ENCODE assay signal across 17 cellular contexts in the genomic region with DNA sequence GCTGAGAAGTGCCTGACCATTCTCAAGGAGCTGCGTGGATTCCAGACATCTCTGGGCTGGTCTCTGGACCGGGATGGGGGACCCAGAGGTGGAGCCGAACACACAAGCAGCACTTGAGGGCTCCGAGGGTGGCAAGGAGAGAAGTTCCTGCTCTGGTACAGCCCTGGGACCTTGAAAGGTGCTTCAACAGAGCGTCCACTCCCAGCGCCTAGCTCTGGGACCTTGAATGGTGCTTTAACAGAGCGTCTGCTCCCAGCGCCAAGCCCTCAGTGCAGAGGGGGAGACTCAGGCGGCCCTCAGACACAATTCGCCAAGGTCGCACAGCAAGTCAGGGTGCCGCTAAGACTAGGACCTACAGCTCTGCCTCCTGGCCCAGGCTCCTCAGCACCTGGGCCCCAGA. TPM values are rescaled to one million over a fixed set of nuclear protein-coding genes. Genes with fewer than 3 reads are reported as not detected.
DNase-seq lines count a peak whose midpoint lies in the region; TF ChIP-seq lines count a peak whose summit lies in the region.
"Had no signal": no experiment of that assay in that cellular context is flagged by ENCODE, and none has a peak within 500 bp of the region (broad histone marks: within the 10 kb centered on the region; RNA-seq: fewer than 3 reads in every experiment).

No MANE protein-coding gene starts in this region.

- no peaks in the 10 kb centered on the region for H3K27me3 ChIP-seq in vagina
- H3K27me3 ChIP-seq in CD4-positive, alpha-beta memory T cell (ENCODE audit: insufficient read depth, low read length), result no peaks in the 10 kb centered on the region

- POLR2A ChIA-PET in CD4-positive, alpha-beta memory T cell (lab: Charles Lee; ENCODE audit: partially characterized antibody), result interaction anchor here (0.9 to 1.7 kb wide), 3 partner anchors 69 to 268 kb away, joined by 3 to 8 read pairs (median 3); partner anchors contain the start of genes ACTN3 and DPP3

- CTCF ChIA-PET in activated naive CD4-positive, alpha-beta T cell treated with anti-CD3 and anti-CD28 coated beads, Interleukin-2, amount 10 ng/mL, durations not matched to agents 7 days and 5 days (lab: Charles Lee), result interaction anchor here (1.2 to 2.4 kb wide), 5 partner anchors 19 to 268 kb away, joined by 3 to 24 read pairs (median 16); partner anchors contain the start of genes MRPL11 and RBM4B
- CTCF ChIA-PET in CD4-positive, alpha-beta memory T cell (lab: Charles Lee; ENCODE audit: partially characterized antibody), result interaction anchor here (3.2 to 4.4 kb wide), 3 partner anchors 20 to 268 kb away, joined by 18 to 52 read pairs (median 26); partner anchors contain the start of genes DPP3 and RBM4B

- H3K27ac ChIP-seq in vagina, result peak overlapping the region; percentile 70
- no peak overlapping the region for H3K27ac ChIP-seq in CD4-positive, alpha-beta memory T cell (ENCODE audit: low read depth, low read length)
- H3K27ac ChIP-seq: A549, C4-2B had no signal

- peaks cover 4% of the 10 kb centered on the region for H3K4me1 Mint-ChIP-seq in activated naive CD4-positive, alpha-beta T cell treated with anti-CD3 and anti-CD28 coated beads, Interleukin-2, amount 10 ng/mL, durations not matched to agents 7 days and 5 days
- H3K4me1 Mint-ChIP-seq in brain (peaks cover 46% of the 10 kb centered on the region), nephron progenitor cell (peaks cover 8% of the 10 kb centered on the region)
- peaks cover 3 to 5% (median 4%) of the 10 kb centered on the region in 4 donors for H3K4me1 Mint-ChIP-seq in CD4-positive, alpha-beta memory T cell

- H3K9me3 ChIP-seq in vagina, result no peaks in the 10 kb centered on the region
- H3K9me3 ChIP-seq in CD4-positive, alpha-beta memory T cell (ENCODE audit: control insufficient read depth in 1 of 2, low read length in 2 of 2), result no peaks in the 10 kb centered on the region
- H3K9me3 ChIP-seq: A549, Caco-2 had no signal

- H3K4me3 Mint-ChIP-seq in activated naive CD4-positive, alpha-beta T cell treated with anti-CD3 and anti-CD28 coated beads, Interleukin-2, amount 10 ng/mL, durations not matched to agents 7 days and 5 days, result peak overlapping the region; percentile 44
- H3K4me3 Mint-ChIP-seq in brain (peak overlapping the region in 4 of 5 experiments; percentile 39 to 68 (median 50)), nephron progenitor cell (peak overlapping the region; percentile 23)
- peak overlapping the region in 2 of 8 donors; percentile 24 to 42 for H3K4me3 Mint-ChIP-seq in CD4-positive, alpha-beta memory T cell

- no peak overlapping the region for H3K27ac Mint-ChIP-seq in activated naive CD4-positive, alpha-beta T cell treated with anti-CD3 and anti-CD28 coated beads, Interleukin-2, amount 10 ng/mL, durations not matched to agents 7 days and 5 days
- peak overlapping the region in 2 of 5 experiments; percentile 41 to 68 for H3K27ac Mint-ChIP-seq in brain
- H3K27ac Mint-ChIP-seq in nephron progenitor cell, result no peak overlapping the region
- no peak overlapping the region for H3K27ac Mint-ChIP-seq in CD4-positive, alpha-beta memory T cell

- TF ChIP-seq CTCF in brain (conservative IDR thresholded peaks at IDR 0.05) (no peak), nephron progenitor cell (IDR thresholded peaks at IDR 0.05) (no peak), vagina (IDR thresholded peaks at IDR 0.05) (no peak)

- peaks cover 10% of the 10 kb centered on the region for H3K4me1 ChIP-seq in vagina
- peaks cover 5% of the 10 kb centered on the region for H3K4me1 ChIP-seq in CD4-positive, alpha-beta memory T cell (ENCODE audit: insufficient read depth, low read length)
- H3K4me1 ChIP-seq: A549, Caco-2 had no signal

- intact Hi-C loops in vagina (cut with DNase I), result no loop called here
- intact Hi-C loops in CD4-positive, alpha-beta memory T cell (cut with micrococcal nuclease), result no loop called here

- no peak for TF ChIP-seq POLR2A in vagina (IDR thresholded peaks at IDR 0.05)

- peaks cover 60% of the 10 kb centered on the region for H3K27me3 Mint-ChIP-seq in activated naive CD4-positive, alpha-beta T cell treated with anti-CD3 and anti-CD28 coated beads, Interleukin-2, amount 10 ng/mL, durations not matched to agents 7 days and 5 days
- peaks cover 14% of the 10 kb centered on the region for H3K27me3 Mint-ChIP-seq in brain
- peaks cover 43% of the 10 kb centered on the region for H3K27me3 Mint-ChIP-seq in nephron progenitor cell (ENCODE audit: low read depth, poor library complexity)
- peaks cover 0 to 36% of the 10 kb centered on the region in 2 donors for H3K27me3 Mint-ChIP-seq in CD4-positive, alpha-beta memory T cell

- H3K4me3 ChIP-seq in vagina, result no peak overlapping the region
- no peak overlapping the region for H3K4me3 ChIP-seq in CD4-positive, alpha-beta memory T cell (ENCODE audit: low read length in 2 of 2)
- H3K4me3 ChIP-seq: A549, GM12878 had no signal

- H3K36me3 ChIP-seq in vagina, result no peaks in the 10 kb centered on the region
- no peaks in the 10 kb centered on the region for H3K36me3 ChIP-seq in CD4-positive, alpha-beta memory T cell (ENCODE audit: insufficient read depth, low read length)

- H3K9me3 Mint-ChIP-seq in activated naive CD4-positive, alpha-beta T cell treated with anti-CD3 and anti-CD28 coated beads, Interleukin-2, amount 10 ng/mL, durations not matched to agents 7 days and 5 days, result no peaks in the 10 kb centered on the region
- H3K9me3 Mint-ChIP-seq in brain (peaks cover 0 to 2% (median 0%) of the 10 kb centered on the region in 5 experiments), nephron progenitor cell (no peaks in the 10 kb centered on the region)
- H3K9me3 Mint-ChIP-seq in CD4-positive, alpha-beta memory T cell, result no peaks in the 10 kb centered on the region

- no peak for DNase-seq in activated naive CD4-positive, alpha-beta T cell treated with anti-CD3 and anti-CD28 coated beads, Interleukin-2, amount 10 ng/mL, durations not matched to agents 7 days and 5 days
- DNase-seq in activated naive CD4-positive, alpha-beta T cell (lab: John Stamatoyannopoulos, UW), result no peak
- DNase-seq in nephron progenitor cell (no peak), vagina (ENCODE audit: extremely low spot score in 2 of 2) (no peak), NCI-H510A treated with DMSO at 0.1 percent for 48 hours (lab: John Stamatoyannopoulos, UW) (no peak), COLO668 (lab: John Stamatoyannopoulos, UW; ENCODE audit: unreplicated experiment) (no peak)
- DNase-seq in CD4-positive, alpha-beta memory T cell, result no peak
- DNase-seq: Caco-2, NCI-H146, NCI-H226, NCI-H526 treated with DMSO at 0.1 percent for 48 hours, OCI-M1 had no signal

- H3K36me3 Mint-ChIP-seq in activated naive CD4-positive, alpha-beta T cell treated with anti-CD3 and anti-CD28 coated beads, Interleukin-2, amount 10 ng/mL, durations not matched to agents 7 days and 5 days, result no peaks in the 10 kb centered on the region
- H3K36me3 Mint-ChIP-seq in brain (no peaks in the 10 kb centered on the region), nephron progenitor cell (ENCODE audit: low read depth) (no peaks in the 10 kb centered on the region)
- H3K36me3 Mint-ChIP-seq in CD4-positive, alpha-beta memory T cell, result no peaks in the 10 kb centered on the region

RNA-seq across cellular contexts. Expression of gene NPAS4, which starts 10.6 kb away (rescaled TPM):
- not detected for polyA plus RNA-seq in brain (ENCODE audit: insufficient read depth, low read depth, low replicate concordance)
- not detected for total RNA-seq in vagina
- total RNA-seq in CD4-positive, alpha-beta memory T cell, result not detected
- not detected for polyA plus RNA-seq in CD4-positive, alpha-beta memory T cell
- total RNA-seq: Caco-2, HT-29 had no signal

RNA-seq across cellular contexts. Expression of gene MRPL11, which starts 28.5 kb away (rescaled TPM):
- polyA plus RNA-seq in brain (ENCODE audit: insufficient read depth, low read depth, low replicate concordance), result 75.6 TPM
- total RNA-seq in vagina, result 49.4 TPM
- total RNA-seq in CD4-positive, alpha-beta memory T cell, result 10 to 100 TPM; 22.0 to 27.9 TPM
- polyA plus RNA-seq in CD4-positive, alpha-beta memory T cell, result 10 to 100 TPM; 76.9 to 78.1 TPM

RNA-seq across cellular contexts. Expression of gene SLC29A2, which starts 38.6 kb away (rescaled TPM):
- 4.8 TPM for polyA plus RNA-seq in brain (ENCODE audit: insufficient read depth, low read depth, low replicate concordance)
- total RNA-seq in vagina, result 4.2 TPM
- 10 to 100 TPM; 15.0 to 15.5 TPM for total RNA-seq in CD4-positive, alpha-beta memory T cell
- 1 to 10 TPM in 1 of 2 donors, under 1 TPM in 1; 0.87 to 3.1 TPM for polyA plus RNA-seq in CD4-positive, alpha-beta memory T cell

RNA-seq across cellular contexts. Expression of gene PELI3, which starts 56.5 kb away (rescaled TPM):
- 27.7 TPM for polyA plus RNA-seq in brain (ENCODE audit: insufficient read depth, low read depth, low replicate concordance)
- total RNA-seq in vagina, result 21.6 TPM
- 10 to 100 TPM; 25.3 to 25.9 TPM for total RNA-seq in CD4-positive, alpha-beta memory T cell
- polyA plus RNA-seq in CD4-positive, alpha-beta memory T cell, result 1 to 10 TPM; 4.0 to 6.8 TPM
